Comparison of ENCODE assay signal across 23 cellular contexts in the genomic region with DNA sequence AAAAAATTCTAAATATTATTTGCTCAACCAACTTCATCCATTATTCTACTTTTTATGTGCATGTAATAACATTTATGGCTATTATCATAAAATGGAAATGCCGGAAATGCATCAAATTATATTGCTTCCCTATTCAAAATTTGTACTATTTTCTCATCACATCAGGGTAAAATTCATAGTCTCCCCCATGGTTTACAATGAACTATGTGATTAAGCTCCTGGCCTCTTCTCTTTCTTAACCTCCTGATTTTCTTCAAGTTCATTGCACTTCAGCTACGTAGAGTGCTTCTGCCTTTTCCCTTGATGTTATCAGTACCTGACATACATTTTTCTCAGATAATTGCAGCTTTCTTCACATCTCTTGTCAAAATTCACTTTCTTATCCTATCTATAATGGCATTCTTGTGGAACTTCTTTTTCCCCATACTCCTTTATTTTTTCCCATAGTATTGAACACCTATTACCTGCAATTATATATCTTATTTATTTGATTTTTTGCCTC.
"Had no signal": no experiment of that assay in that cellular context is flagged by ENCODE, and none has a peak within 500 bp of the region (broad histone marks: within the 10 kb centered on the region; RNA-seq: fewer than 3 reads in every experiment).

No MANE protein-coding gene starts in this region.

- H3K27me3 ChIP-seq: ovary, stomach, testis, thyroid gland, transverse colon, upper lobe of right lung had no signal

- H3K27ac ChIP-seq: left ventricle myocardium inferior, ovary, skin epidermis, stomach, testis, thyroid gland, transverse colon, upper lobe of right lung had no signal

- ATAC-seq: natural killer cell; right cardiac atrium; sciatic nerve; stimulated activated naive B cell treated with anti-CD40 and anti-IgM and Interleukin-4, amounts not matched to agents 10 μg/mL and 1 μg/mL and 100 μg/mL, for 72 hours; stimulated activated naive CD8-positive, alpha-beta T cell treated with anti-CD3 and anti-CD28 coated beads, Interleukin-15, Interleukin-2, amounts not matched to agents 100 U/mL and 50 U/mL, for 24 hours; upper lobe of right lung had no signal

- H3K4me1 ChIP-seq: left ventricle myocardium inferior, stomach, testis, thyroid gland, transverse colon, upper lobe of right lung had no signal

- FAIRE-seq: urothelium cell line had no signal

- H3K9me3 ChIP-seq: ovary, testis, thyroid gland, transverse colon, upper lobe of right lung had no signal

- DNase-seq: islet precursor cell; left ventricle myocardium inferior; mesendoderm; naive B cell; natural killer cell; nephron progenitor cell; ovary; right cardiac atrium; stimulated activated CD4-positive, alpha-beta T cell treated with anti-CD3 and anti-CD28 coated beads, Interleukin-12 subunit alpha, Interleukin-12 subunit beta, amount 100 ng/mL, for 4 hours; stimulated activated CD4-positive, alpha-beta T cell treated with anti-CD3 and anti-CD28 coated beads, Interleukin-15, amount 100 ng/mL, for 24 hours; stimulated activated CD4-positive, alpha-beta T cell treated with anti-CD3 and anti-CD28 coated beads, Interleukin-2, amount 100 ng/mL, for 24 hours; stimulated activated CD4-positive, alpha-beta T cell treated with anti-CD3 and anti-CD28 coated beads, Interleukin-4, amount 100 ng/mL, for 1 hour; stimulated activated naive B cell treated with anti-CD40 and anti-IgM and Interleukin-4, amounts not matched to agents 10 μg/mL and 1 μg/mL and 100 μg/mL, for 72 hours; stimulated activated naive CD8-positive, alpha-beta T cell treated with anti-CD3 and anti-CD28 coated beads, Interleukin-15, Interleukin-2, amounts not matched to agents 100 U/mL and 50 U/mL, for 24 hours; stomach; testis; thyroid gland; transverse colon; upper lobe of right lung had no signal

- H3K36me3 ChIP-seq: left ventricle myocardium inferior, ovary, stomach, thyroid gland, transverse colon, upper lobe of right lung had no signal

- H3K4me3 ChIP-seq: left ventricle myocardium inferior, lung, ovary, skin epidermis, stomach, testis, thyroid gland, transverse colon, upper lobe of right lung had no signal
